In the genomic region with DNA sequence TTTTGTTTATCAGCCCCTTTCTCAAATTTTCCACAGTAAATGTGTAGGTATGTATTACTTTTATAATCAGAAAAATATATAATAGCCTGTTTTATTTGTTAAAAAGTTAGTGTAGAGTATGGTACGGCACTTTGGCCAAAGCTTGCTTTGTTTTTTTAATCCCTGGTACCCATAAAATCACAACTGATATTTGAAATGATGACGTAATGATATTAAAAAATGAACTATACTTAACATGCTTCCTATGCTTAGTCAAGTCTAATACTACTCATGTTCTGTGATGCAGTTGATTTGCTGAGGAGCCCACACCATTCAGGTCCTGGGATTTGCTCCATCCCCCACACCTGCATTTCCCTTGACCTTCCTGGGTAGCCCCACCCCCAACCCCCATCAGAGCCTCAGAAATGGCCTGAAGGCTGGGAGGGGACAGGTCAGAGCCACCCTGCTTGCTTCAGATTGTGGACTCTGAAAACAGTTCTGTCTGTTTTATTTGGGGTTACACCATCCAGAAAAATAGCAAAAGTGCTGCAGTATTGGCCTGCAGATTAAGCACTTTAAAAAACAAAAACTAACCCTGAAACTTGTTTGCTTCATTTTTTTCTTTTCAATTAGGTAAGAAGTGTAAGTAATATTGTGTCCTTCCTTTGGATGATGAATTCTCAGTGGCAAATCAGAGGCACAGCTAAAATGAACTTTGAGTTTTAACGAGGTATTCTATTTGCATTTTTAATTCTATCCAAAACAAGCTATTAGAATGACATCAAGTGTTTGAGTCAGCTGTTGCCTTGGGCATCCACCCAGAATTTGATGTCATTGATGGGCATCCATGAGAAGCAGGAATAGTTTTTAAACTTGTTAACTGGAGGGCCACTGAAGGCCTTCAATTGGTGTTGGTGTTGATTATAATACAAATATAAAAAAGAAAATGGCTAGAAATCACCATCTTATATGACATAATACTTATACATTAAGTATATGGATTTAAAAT, we compare ENCODE assay signal across 2 cellular contexts.
A peak's percentile ranks its signal among the peaks of the same experiment; 100 is the strongest.
TF ChIP-seq lines count a peak whose summit lies in the region.

No MANE protein-coding gene starts in this region.

TF ChIP-seq in HepG2, 621 proteins besides CTCF, POLR2A, EP300 and RAD21:
- TF ChIP-seq ARNT (IDR thresholded peaks at IDR 0.05) (no peak), FOXJ3 (CRISPR knock-in tag; IDR thresholded peaks at IDR 0.05; ENCODE audit: borderline replicate concordance) (no peak), ATF7 (IDR thresholded peaks at IDR 0.05) (peak; percentile 96), ATF7 (CRISPR knock-in tag; IDR thresholded peaks at IDR 0.05) (no peak), CREB1 (IDR thresholded peaks at IDR 0.05) (peak; percentile 64), CREB1 (CRISPR knock-in tag; IDR thresholded peaks at IDR 0.05) (no peak), ZNF530 (CRISPR knock-in tag; IDR thresholded peaks at IDR 0.05; ENCODE audit: low read depth) (no peak), ZNF451 (CRISPR knock-in tag; IDR thresholded peaks at IDR 0.05) (no peak), NR2F6 (IDR thresholded peaks at IDR 0.05) (no peak), NR2F6 (CRISPR knock-in tag; IDR thresholded peaks at IDR 0.05) (no peak), RBAK (CRISPR knock-in tag; IDR thresholded peaks at IDR 0.05) (no peak), ZNF235 (CRISPR knock-in tag; IDR thresholded peaks at IDR 0.05; ENCODE audit: borderline replicate concordance) (no peak)
- TF ChIP-seq, protein P1, sequence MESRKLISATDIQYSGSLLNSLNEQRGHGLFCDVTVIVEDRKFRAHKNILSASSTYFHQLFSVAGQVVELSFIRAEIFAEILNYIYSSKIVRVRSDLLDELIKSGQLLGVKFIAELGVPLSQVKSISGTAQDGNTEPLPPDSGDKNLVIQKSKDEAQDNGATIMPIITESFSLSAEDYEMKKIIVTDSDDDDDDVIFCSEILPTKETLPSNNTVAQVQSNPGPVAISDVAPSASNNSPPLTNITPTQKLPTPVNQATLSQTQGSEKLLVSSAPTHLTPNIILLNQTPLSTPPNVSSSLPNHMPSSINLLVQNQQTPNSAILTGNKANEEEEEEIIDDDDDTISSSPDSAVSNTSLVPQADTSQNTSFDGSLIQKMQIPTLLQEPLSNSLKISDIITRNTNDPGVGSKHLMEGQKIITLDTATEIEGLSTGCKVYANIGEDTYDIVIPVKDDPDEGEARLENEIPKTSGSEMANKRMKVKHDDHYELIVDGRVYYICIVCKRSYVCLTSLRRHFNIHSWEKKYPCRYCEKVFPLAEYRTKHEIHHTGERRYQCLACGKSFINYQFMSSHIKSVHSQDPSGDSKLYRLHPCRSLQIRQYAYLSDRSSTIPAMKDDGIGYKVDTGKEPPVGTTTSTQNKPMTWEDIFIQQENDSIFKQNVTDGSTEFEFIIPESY (CRISPR knock-in tag; IDR thresholded peaks at IDR 0.05), result no peak
- TF ChIP-seq, protein P2, sequence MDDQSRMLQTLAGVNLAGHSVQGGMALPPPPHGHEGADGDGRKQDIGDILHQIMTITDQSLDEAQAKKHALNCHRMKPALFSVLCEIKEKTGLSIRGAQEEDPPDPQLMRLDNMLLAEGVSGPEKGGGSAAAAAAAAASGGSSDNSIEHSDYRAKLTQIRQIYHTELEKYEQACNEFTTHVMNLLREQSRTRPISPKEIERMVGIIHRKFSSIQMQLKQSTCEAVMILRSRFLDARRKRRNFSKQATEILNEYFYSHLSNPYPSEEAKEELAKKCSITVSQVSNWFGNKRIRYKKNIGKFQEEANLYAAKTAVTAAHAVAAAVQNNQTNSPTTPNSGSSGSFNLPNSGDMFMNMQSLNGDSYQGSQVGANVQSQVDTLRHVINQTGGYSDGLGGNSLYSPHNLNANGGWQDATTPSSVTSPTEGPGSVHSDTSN (CRISPR knock-in tag; IDR thresholded peaks at IDR 0.05; ENCODE audit: borderline replicate concordance), result no peak
- TF ChIP-seq, protein P3, sequence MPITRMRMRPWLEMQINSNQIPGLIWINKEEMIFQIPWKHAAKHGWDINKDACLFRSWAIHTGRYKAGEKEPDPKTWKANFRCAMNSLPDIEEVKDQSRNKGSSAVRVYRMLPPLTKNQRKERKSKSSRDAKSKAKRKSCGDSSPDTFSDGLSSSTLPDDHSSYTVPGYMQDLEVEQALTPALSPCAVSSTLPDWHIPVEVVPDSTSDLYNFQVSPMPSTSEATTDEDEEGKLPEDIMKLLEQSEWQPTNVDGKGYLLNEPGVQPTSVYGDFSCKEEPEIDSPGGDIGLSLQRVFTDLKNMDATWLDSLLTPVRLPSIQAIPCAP (CRISPR knock-in tag; IDR thresholded peaks at IDR 0.05; ENCODE audit: low read depth), result no peak
- TF ChIP-seq, protein P4, sequence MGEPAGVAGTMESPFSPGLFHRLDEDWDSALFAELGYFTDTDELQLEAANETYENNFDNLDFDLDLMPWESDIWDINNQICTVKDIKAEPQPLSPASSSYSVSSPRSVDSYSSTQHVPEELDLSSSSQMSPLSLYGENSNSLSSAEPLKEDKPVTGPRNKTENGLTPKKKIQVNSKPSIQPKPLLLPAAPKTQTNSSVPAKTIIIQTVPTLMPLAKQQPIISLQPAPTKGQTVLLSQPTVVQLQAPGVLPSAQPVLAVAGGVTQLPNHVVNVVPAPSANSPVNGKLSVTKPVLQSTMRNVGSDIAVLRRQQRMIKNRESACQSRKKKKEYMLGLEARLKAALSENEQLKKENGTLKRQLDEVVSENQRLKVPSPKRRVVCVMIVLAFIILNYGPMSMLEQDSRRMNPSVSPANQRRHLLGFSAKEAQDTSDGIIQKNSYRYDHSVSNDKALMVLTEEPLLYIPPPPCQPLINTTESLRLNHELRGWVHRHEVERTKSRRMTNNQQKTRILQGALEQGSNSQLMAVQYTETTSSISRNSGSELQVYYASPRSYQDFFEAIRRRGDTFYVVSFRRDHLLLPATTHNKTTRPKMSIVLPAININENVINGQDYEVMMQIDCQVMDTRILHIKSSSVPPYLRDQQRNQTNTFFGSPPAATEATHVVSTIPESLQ (CRISPR knock-in tag; conservative IDR thresholded peaks at IDR 0.05), result no peak
- TF ChIP-seq, protein P5, sequence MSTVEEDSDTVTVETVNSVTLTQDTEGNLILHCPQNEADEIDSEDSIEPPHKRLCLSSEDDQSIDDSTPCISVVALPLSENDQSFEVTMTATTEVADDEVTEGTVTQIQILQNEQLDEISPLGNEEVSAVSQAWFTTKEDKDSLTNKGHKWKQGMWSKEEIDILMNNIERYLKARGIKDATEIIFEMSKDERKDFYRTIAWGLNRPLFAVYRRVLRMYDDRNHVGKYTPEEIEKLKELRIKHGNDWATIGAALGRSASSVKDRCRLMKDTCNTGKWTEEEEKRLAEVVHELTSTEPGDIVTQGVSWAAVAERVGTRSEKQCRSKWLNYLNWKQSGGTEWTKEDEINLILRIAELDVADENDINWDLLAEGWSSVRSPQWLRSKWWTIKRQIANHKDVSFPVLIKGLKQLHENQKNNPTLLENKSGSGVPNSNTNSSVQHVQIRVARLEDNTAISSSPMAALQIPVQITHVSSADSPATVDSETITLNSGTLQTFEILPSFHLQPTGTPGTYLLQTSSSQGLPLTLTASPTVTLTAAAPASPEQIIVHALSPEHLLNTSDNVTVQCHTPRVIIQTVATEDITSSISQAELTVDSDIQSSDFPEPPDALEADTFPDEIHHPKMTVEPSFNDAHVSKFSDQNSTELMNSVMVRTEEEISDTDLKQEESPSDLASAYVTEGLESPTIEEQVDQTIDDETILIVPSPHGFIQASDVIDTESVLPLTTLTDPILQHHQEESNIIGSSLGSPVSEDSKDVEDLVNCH (CRISPR knock-in tag; IDR thresholded peaks at IDR 0.05), result no peak

TF ChIP-seq in GM12878, 131 proteins besides CTCF, POLR2A, EP300 and RAD21:
- TF ChIP-seq HDGF (IDR thresholded peaks at IDR 0.05) (no peak), BRCA1 (IDR thresholded peaks at IDR 0.05; ENCODE audit: low read depth, low read length) (no peak), ATF7 (IDR thresholded peaks at IDR 0.05; ENCODE audit: low read depth) (peak; percentile 53; the same call in 1 of the 2 replicates), EED (IDR thresholded peaks at IDR 0.05; ENCODE audit: low read depth) (no peak), ZNF217 (IDR thresholded peaks at IDR 0.05) (no peak)
- TF ChIP-seq, protein P2 (IDR thresholded peaks at IDR 0.05; ENCODE audit: insufficient replicate concordance, low read depth, low read length), result no peak
